ENCODE assay signal across 1 cellular context in the genomic region with DNA sequence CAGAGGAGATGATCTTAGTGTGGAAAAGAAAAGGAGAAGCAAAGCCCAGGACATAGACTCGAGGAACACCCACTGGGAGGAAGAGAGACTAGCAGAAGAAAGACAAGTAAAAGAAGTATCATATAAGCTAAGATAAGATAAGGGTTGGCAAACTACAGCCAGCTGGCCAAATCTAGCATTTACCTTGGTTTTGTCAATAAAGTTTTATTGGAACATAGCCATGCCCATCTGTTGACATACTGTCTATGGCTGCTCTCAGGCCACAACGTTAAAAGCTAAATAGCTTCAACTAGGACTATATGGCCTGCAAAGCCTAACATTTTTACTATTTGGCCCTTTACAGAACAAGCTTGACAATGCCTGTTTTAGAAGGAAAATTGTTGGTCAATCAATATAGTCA.
A peak's percentile ranks its signal among the peaks of the same experiment; 100 is the strongest.
TF ChIP-seq lines count a peak whose summit lies in the region.

No MANE protein-coding gene starts in this region.

TF ChIP-seq in K562, 482 proteins besides CTCF, POLR2A, EP300 and RAD21 (continued from another document):
- TF ChIP-seq, protein P1, sequence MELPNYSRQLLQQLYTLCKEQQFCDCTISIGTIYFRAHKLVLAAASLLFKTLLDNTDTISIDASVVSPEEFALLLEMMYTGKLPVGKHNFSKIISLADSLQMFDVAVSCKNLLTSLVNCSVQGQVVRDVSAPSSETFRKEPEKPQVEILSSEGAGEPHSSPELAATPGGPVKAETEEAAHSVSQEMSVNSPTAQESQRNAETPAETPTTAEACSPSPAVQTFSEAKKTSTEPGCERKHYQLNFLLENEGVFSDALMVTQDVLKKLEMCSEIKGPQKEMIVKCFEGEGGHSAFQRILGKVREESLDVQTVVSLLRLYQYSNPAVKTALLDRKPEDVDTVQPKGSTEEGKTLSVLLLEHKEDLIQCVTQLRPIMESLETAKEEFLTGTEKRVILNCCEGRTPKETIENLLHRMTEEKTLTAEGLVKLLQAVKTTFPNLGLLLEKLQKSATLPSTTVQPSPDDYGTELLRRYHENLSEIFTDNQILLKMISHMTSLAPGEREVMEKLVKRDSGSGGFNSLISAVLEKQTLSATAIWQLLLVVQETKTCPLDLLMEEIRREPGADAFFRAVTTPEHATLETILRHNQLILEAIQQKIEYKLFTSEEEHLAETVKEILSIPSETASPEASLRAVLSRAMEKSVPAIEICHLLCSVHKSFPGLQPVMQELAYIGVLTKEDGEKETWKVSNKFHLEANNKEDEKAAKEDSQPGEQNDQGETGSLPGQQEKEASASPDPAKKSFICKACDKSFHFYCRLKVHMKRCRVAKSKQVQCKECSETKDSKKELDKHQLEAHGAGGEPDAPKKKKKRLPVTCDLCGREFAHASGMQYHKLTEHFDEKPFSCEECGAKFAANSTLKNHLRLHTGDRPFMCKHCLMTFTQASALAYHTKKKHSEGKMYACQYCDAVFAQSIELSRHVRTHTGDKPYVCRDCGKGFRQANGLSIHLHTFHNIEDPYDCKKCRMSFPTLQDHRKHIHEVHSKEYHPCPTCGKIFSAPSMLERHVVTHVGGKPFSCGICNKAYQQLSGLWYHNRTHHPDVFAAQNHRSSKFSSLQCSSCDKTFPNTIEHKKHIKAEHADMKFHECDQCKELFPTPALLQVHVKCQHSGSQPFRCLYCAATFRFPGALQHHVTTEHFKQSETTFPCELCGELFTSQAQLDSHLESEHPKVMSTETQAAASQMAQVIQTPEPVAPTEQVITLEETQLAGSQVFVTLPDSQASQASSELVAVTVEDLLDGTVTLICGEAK (IDR thresholded peaks at IDR 0.05): peak; percentile 84
- TF ChIP-seq, protein P1 (CRISPR knock-in tag; IDR thresholded peaks at IDR 0.05): no peak
